13 cellular contexts compared by ENCODE assay signal in genomic region chr10:17022399-17022798, GRCh38.
A peak's percentile ranks its signal among the peaks of the same experiment; 100 is the strongest.
DNase-seq lines count a peak whose midpoint lies in the region; ATAC-seq and TF ChIP-seq lines count a peak whose summit lies in the region.
"Had no signal": no experiment of that assay in that cellular context is flagged by ENCODE, and none has a peak within 500 bp of the region (broad histone marks: within the 10 kb centered on the region; RNA-seq: fewer than 3 reads in every experiment).

No MANE protein-coding gene starts in this region.

- DNase-seq in H7 (peak; percentile 4), SJSA1 (ENCODE audit: low read depth in 1 of 2, low spot score in 2 of 2) (no peak), progenitor cell of endocrine pancreas (ENCODE audit: low spot score, unreplicated experiment) (no peak), NCI-H128 (lab: John Stamatoyannopoulos, UW; ENCODE audit: unreplicated experiment) (no peak), adrenal gland (no peak), OCI-M2 (lab: John Stamatoyannopoulos, UW; ENCODE audit: unreplicated experiment) (no peak), caudate nucleus (lab: John Stamatoyannopoulos, UW) (no peak)
- DNase-seq: activated CD4-positive, alpha-beta T cell treated with anti-CD3 and anti-CD28 coated beads for 4 hours; EL; NCI-H187 had no signal

- no peaks in the 10 kb centered on the region for H3K27me3 Mint-ChIP-seq in progenitor cell of endocrine pancreas

- H3K9me3 Mint-ChIP-seq in progenitor cell of endocrine pancreas (ENCODE audit: low read depth): peaks cover 11% of the 10 kb centered on the region

- H3K9me3 ChIP-seq in SJSA1 (replicated peaks): no peaks in the 10 kb centered on the region
- H3K9me3 ChIP-seq in gastroesophageal sphincter: no peaks in the 10 kb centered on the region
- no peaks in the 10 kb centered on the region for H3K9me3 ChIP-seq in adrenal gland (replicated peaks in 1 of 3)
- H3K9me3 ChIP-seq: breast epithelium, ovary had no signal

- H3K4me1 ChIP-seq in SJSA1 (replicated peaks) (peaks cover 49% of the 10 kb centered on the region), gastroesophageal sphincter (peaks cover 0 to 40% (median 0%) of the 10 kb centered on the region in 3 donors), adrenal gland (replicated peaks in 1 of 2) (peaks cover 0 to 15% of the 10 kb centered on the region in 2 donors)
- H3K4me1 ChIP-seq: breast epithelium had no signal

- peak overlapping the region; percentile 62 for H3K27ac Mint-ChIP-seq in progenitor cell of endocrine pancreas

- ATAC-seq in gastroesophageal sphincter: no peak

- H3K27me3 ChIP-seq in H7 (ENCODE audit: control insufficient read depth, insufficient read depth, low read length) (no peaks in the 10 kb centered on the region), SJSA1 (replicated peaks) (no peaks in the 10 kb centered on the region), gastroesophageal sphincter (no peaks in the 10 kb centered on the region), adrenal gland (no peaks in the 10 kb centered on the region)
- H3K27me3 ChIP-seq: breast epithelium, ovary had no signal

- TF ChIP-seq POLR2A in gastroesophageal sphincter (IDR thresholded peaks at IDR 0.05) (no peak), adrenal gland (IDR thresholded peaks at IDR 0.05) (no peak)

- no peak for TF ChIP-seq CTCF in gastroesophageal sphincter (IDR thresholded peaks at IDR 0.05)
- no peak for TF ChIP-seq CTCF in progenitor cell of endocrine pancreas (IDR thresholded peaks at IDR 0.05; ENCODE audit: unreplicated experiment)
- no peak for TF ChIP-seq CTCF in adrenal gland (IDR thresholded peaks at IDR 0.05)

- no peak overlapping the region for H3K4me3 ChIP-seq in H7 (ENCODE audit: insufficient read depth, low read depth, low read length)
- H3K4me3 ChIP-seq in SJSA1: no peak overlapping the region
- no peak overlapping the region for H3K4me3 ChIP-seq in gastroesophageal sphincter
- no peak overlapping the region for H3K4me3 ChIP-seq in adrenal gland
- H3K4me3 ChIP-seq: breast epithelium, ovary had no signal

- intact Hi-C loops in adrenal gland (cut with DNase I): loop anchor here in 1 of 2 donors (10.0 kb wide), 1 partner anchor 172 kb away; no protein-coding TSS in a partner anchor

- no peak overlapping the region for H3K4me3 Mint-ChIP-seq in progenitor cell of endocrine pancreas (ENCODE audit: low read depth)

- H3K36me3 ChIP-seq in H7 (replicated peaks; ENCODE audit: control insufficient read depth, insufficient read depth, low read length): no peaks in the 10 kb centered on the region
- no peaks in the 10 kb centered on the region for H3K36me3 ChIP-seq in SJSA1
- H3K36me3 ChIP-seq in gastroesophageal sphincter: no peaks in the 10 kb centered on the region
- no peaks in the 10 kb centered on the region for H3K36me3 ChIP-seq in adrenal gland (replicated peaks in 1 of 2)
- H3K36me3 ChIP-seq: breast epithelium, ovary had no signal

- no peak for TF ChIP-seq EP300 in gastroesophageal sphincter (IDR thresholded peaks at IDR 0.05)

- WGBS in gastroesophageal sphincter (ENCODE audit: low coverage in 1 of 2), 2 donors: 61 to 80% methylated on average over 3 to 7 of the region's 7 CpGs
- 62 to 88% (median 83%) methylated on average over 7 of the region's 7 CpGs for WGBS in adrenal gland, 4 donors

- H3K27ac ChIP-seq in SJSA1 (peak overlapping the region; percentile 94), gastroesophageal sphincter (peak overlapping the region; percentile 40 to 64 (median 60)), adrenal gland (peak overlapping the region in 1 of 5 donors; percentile 36), caudate nucleus (ENCODE audit: low read depth, low read length) (no peak overlapping the region)

- H3K36me3 Mint-ChIP-seq in progenitor cell of endocrine pancreas (ENCODE audit: insufficient read depth): peaks cover 6% of the 10 kb centered on the region

- H3K4me1 Mint-ChIP-seq in progenitor cell of endocrine pancreas (ENCODE audit: low read depth): peaks cover 21% of the 10 kb centered on the region
